ENCODE assay signal across 1 cellular context in genomic region chr2:134198006-134198634, GRCh38.
TF ChIP-seq lines count a peak whose summit lies in the region.

No MANE protein-coding gene starts in this region.

TF ChIP-seq in IMR-90, 13 proteins besides CTCF, POLR2A, EP300 and RAD21 (continued from another document):
- TF ChIP-seq, protein P1, sequence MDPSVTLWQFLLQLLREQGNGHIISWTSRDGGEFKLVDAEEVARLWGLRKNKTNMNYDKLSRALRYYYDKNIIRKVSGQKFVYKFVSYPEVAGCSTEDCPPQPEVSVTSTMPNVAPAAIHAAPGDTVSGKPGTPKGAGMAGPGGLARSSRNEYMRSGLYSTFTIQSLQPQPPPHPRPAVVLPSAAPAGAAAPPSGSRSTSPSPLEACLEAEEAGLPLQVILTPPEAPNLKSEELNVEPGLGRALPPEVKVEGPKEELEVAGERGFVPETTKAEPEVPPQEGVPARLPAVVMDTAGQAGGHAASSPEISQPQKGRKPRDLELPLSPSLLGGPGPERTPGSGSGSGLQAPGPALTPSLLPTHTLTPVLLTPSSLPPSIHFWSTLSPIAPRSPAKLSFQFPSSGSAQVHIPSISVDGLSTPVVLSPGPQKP (IDR thresholded peaks at IDR 0.05; ENCODE audit: borderline replicate concordance, low read depth, low read length), result no peak
- no peak for TF ChIP-seq MXI1 (IDR thresholded peaks at IDR 0.05; ENCODE audit: borderline replicate concordance, low read depth, low read length)
- no peak for TF ChIP-seq SMC3 (IDR thresholded peaks at IDR 0.05; ENCODE audit: low read depth, low read length)
- no peak for TF ChIP-seq CHD1 (IDR thresholded peaks at IDR 0.05; ENCODE audit: low read depth, low read length)
- no peak for TF ChIP-seq USF2 (IDR thresholded peaks at IDR 0.05; ENCODE audit: low read depth, low read length)
- TF ChIP-seq RFX5 (IDR thresholded peaks at IDR 0.05; ENCODE audit: low read depth, low read length), result no peak
- TF ChIP-seq BHLHE40 (IDR thresholded peaks at IDR 0.05; ENCODE audit: low read depth, low read length), result no peak
- TF ChIP-seq MAZ (IDR thresholded peaks at IDR 0.05; ENCODE audit: borderline replicate concordance, low read depth, low read length), result no peak
- no peak for TF ChIP-seq MAFK (IDR thresholded peaks at IDR 0.05; ENCODE audit: low read depth, low read length)
- no peak for TF ChIP-seq FOS (IDR thresholded peaks at IDR 0.05; ENCODE audit: low read depth, low read length)
- TF ChIP-seq RCOR1 (IDR thresholded peaks at IDR 0.05; ENCODE audit: insufficient replicate concordance, low read length), result no peak
- no peak for TF ChIP-seq CEBPB (IDR thresholded peaks at IDR 0.05; ENCODE audit: low read depth, low read length)
